In the genomic region with DNA sequence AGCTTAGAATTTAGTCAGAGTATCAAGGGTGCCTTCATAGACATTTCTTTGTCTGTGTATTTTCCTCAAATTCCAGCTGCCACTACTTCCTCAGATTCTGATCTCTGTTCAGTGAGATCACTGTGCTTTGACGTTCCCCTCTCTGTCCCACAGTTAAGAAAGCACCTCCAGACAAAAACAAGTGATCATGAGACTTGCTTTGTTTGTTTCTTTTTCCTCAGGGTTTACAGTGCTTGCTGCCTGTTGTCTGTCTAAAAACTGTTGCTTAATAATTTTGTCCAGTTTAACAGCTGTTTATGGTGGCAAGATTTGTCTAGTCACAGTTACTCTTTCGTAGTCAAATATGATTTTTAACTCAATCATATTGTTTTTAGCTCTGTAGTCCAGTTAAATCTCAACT, we compare ENCODE assay signal across 17 cellular contexts. TPM values are rescaled to one million over a fixed set of nuclear protein-coding genes. Genes with fewer than 3 reads are reported as not detected.
A peak's percentile ranks its signal among the peaks of the same experiment; 100 is the strongest.
DNase-seq lines count a peak whose midpoint lies in the region; ATAC-seq and TF ChIP-seq lines count a peak whose summit lies in the region.
"Had no signal": no experiment of that assay in that cellular context is flagged by ENCODE, and none has a peak within 500 bp of the region (broad histone marks: within the 10 kb centered on the region; RNA-seq: fewer than 3 reads in every experiment).

No MANE protein-coding gene starts in this region.

- H3K4me3 ChIP-seq in astrocyte of the spinal cord (ENCODE audit: low read depth, low read length): no peak overlapping the region
- H3K4me3 ChIP-seq in CD8-positive, alpha-beta memory T cell (ENCODE audit: low read length): no peak overlapping the region
- H3K4me3 ChIP-seq: esophagus squamous epithelium had no signal

- no peak overlapping the region for H2BK20ac ChIP-seq in H9 (ENCODE audit: low read depth, low read length, poor library complexity, severe bottlenecking)

- no peak overlapping the region for H3K14ac ChIP-seq in H9 (ENCODE audit: insufficient read depth, low read length)

- no peak for ATAC-seq in left ventricle myocardium superior
- ATAC-seq in GM18867 (IDR thresholded peaks at IDR 0.05; ENCODE audit: unreplicated experiment): no peak
- ATAC-seq: activated CD8-positive, alpha-beta T cell treated with anti-CD3 and anti-CD28 coated beads for 36 hours had no signal

- no peak overlapping the region for H3K18ac ChIP-seq in H9 (ENCODE audit: insufficient read length, low read depth, low read length)

- no peak overlapping the region for H2BK5ac ChIP-seq in H9 (ENCODE audit: insufficient read length, low read length)

- no peaks in the 10 kb centered on the region for H3K4me1 ChIP-seq in H9 (ENCODE audit: insufficient read depth, low read length)
- H3K4me1 ChIP-seq in CD8-positive, alpha-beta memory T cell (ENCODE audit: insufficient read depth, low read length): peaks cover 5% of the 10 kb centered on the region
- H3K4me1 ChIP-seq: esophagus squamous epithelium had no signal

- H2BK12ac ChIP-seq in H9 (ENCODE audit: insufficient read length, low read depth, low read length): no peak overlapping the region

- H2AK5ac ChIP-seq in H9 (ENCODE audit: insufficient read length, low read length): no peak overlapping the region

- H3K4me1 Mint-ChIP-seq in H9 (peaks cover 14 to 22% of the 10 kb centered on the region in 2 experiments), glutamatergic neuron (ENCODE audit: low read depth, unreplicated experiment) (peaks cover 44% of the 10 kb centered on the region)
- H3K4me1 Mint-ChIP-seq in CD8-positive, alpha-beta memory T cell: peaks cover 29 to 62% (median 61%) of the 10 kb centered on the region in 3 donors

- no peak overlapping the region for H3K9ac ChIP-seq in H9 (ENCODE audit: extremely low read depth, insufficient read length, low read length)

- no peaks in the 10 kb centered on the region for H3K79me1 ChIP-seq in H9 (ENCODE audit: insufficient read depth, low read depth, low read length, poor library complexity, severe bottlenecking)

- H3K36me3 Mint-ChIP-seq in H9 (ENCODE audit: insufficient read depth in 1 of 3, low read depth in 3 of 3) (peaks cover 11 to 20% (median 15%) of the 10 kb centered on the region in 3 experiments; a peak in 6 of 7 replicates), glutamatergic neuron (ENCODE audit: unreplicated experiment) (no peaks in the 10 kb centered on the region)
- peaks cover 9 to 24% (median 19%) of the 10 kb centered on the region in 3 donors for H3K36me3 Mint-ChIP-seq in CD8-positive, alpha-beta memory T cell

- H3K9me3 ChIP-seq in H9 (ENCODE audit: control insufficient read depth, low read depth, low read length): no peaks in the 10 kb centered on the region
- no peaks in the 10 kb centered on the region for H3K9me3 ChIP-seq in CD8-positive, alpha-beta memory T cell (ENCODE audit: low read length)
- H3K9me3 ChIP-seq: esophagus squamous epithelium had no signal

- no peak overlapping the region for H4K8ac ChIP-seq in H9 (replicated peaks; ENCODE audit: insufficient read length, low read depth, low read length)

- no peaks in the 10 kb centered on the region for H3K27me3 ChIP-seq in H9 (ENCODE audit: insufficient read depth, low read length)
- no peaks in the 10 kb centered on the region for H3K27me3 ChIP-seq in CD8-positive, alpha-beta memory T cell (ENCODE audit: insufficient read depth, low read length, poor library complexity, severe bottlenecking)
- H3K27me3 ChIP-seq: esophagus squamous epithelium had no signal

- H2AFZ ChIP-seq in H9 (ENCODE audit: low read length): no peak overlapping the region

- no peak overlapping the region for H3T11ph ChIP-seq in H9 (ENCODE audit: low read length)

- no peak overlapping the region for H3K56ac ChIP-seq in H9 (ENCODE audit: insufficient read length, low read depth, low read length)

- WGBS in H9 (ENCODE audit: extremely low coverage, insufficient read length, low lambda C conversion rate): no CpG with 5 or more reads among the region's 2 CpGs

- H3K4me2 ChIP-seq in H9 (ENCODE audit: insufficient read depth, insufficient read length, low read length): no peak overlapping the region

- H2BK120ac ChIP-seq in H9 (ENCODE audit: low read depth, low read length, poor library complexity, severe bottlenecking): no peak overlapping the region

- in situ Hi-C loops in astrocyte of the spinal cord (cut with HindIII; ENCODE audit: low sequenced_read_pairs): no loop called here

- H3K23me2 ChIP-seq in H9 (ENCODE audit: insufficient read length, low read depth, low read length, poor library complexity, severe bottlenecking): no peaks in the 10 kb centered on the region

- H3K36me3 ChIP-seq in CD8-positive, alpha-beta memory T cell (ENCODE audit: insufficient read depth, low read length): no peaks in the 10 kb centered on the region

- H3K23ac ChIP-seq in H9 (ENCODE audit: insufficient read length, low read depth, low read length): no peak overlapping the region

- no peak for DNase-seq in H9
- peak; percentile 33 for DNase-seq in astrocyte of the spinal cord (ENCODE audit: low read depth, low spot score)
- DNase-seq in glutamatergic neuron: no peak
- peak; percentile 62 for DNase-seq in renal cortical epithelial cell (ENCODE audit: low read depth)
- no peak for DNase-seq in CD8-positive, alpha-beta memory T cell
- DNase-seq in DMS 273 (lab: John Stamatoyannopoulos, UW; ENCODE audit: unreplicated experiment): no peak
- DNase-seq in left ventricle myocardium superior: no peak
- DNase-seq: activated CD8-positive, alpha-beta T cell treated with anti-CD3 and anti-CD28 coated beads for 36 hours; activated gamma-delta T cell treated with Interleukin-2 at 50 U/mL for 16 hours; esophagus squamous epithelium; GDM1; naive B cell; NCI-H2171; SIG-M5 had no signal

- H3K27ac Mint-ChIP-seq in H9 (peak overlapping the region; percentile 23 to 73 (median 29); a peak in 4 of 7 replicates), glutamatergic neuron (ENCODE audit: unreplicated experiment) (peak overlapping the region; percentile 90)
- H3K27ac Mint-ChIP-seq in CD8-positive, alpha-beta memory T cell: peak overlapping the region in 2 of 8 donors; percentile 3 to 17
- H3K27ac Mint-ChIP-seq: activated CD8-positive, alpha-beta T cell treated with anti-CD3 and anti-CD28 coated beads for 36 hours had no signal

- no peak overlapping the region for H3K27ac ChIP-seq in H9 (ENCODE audit: insufficient read length, low read depth, low read length)
- H3K27ac ChIP-seq in CD8-positive, alpha-beta memory T cell (ENCODE audit: low read depth, low read length): no peak overlapping the region
- H3K27ac ChIP-seq: C4-2B, esophagus squamous epithelium, HL-60 had no signal

- H3K4me3 Mint-ChIP-seq in H9 (no peak overlapping the region), glutamatergic neuron (ENCODE audit: unreplicated experiment) (peak overlapping the region; percentile 45)
- no peak overlapping the region for H3K4me3 Mint-ChIP-seq in CD8-positive, alpha-beta memory T cell
- H3K4me3 Mint-ChIP-seq: activated CD8-positive, alpha-beta T cell treated with anti-CD3 and anti-CD28 coated beads for 36 hours; naive B cell had no signal

- no peak overlapping the region for H3K4ac ChIP-seq in H9 (ENCODE audit: low read depth, low read length)

- intact Hi-C loops in left ventricle myocardium superior (cut with micrococcal nuclease): no loop called here

- no peak overlapping the region for H2BK15ac ChIP-seq in H9 (ENCODE audit: low read depth, low read length)

- TF ChIP-seq CTCF in H9 (conservative IDR thresholded peaks at IDR 0.05) (no peak), astrocyte of the spinal cord (IDR thresholded peaks at IDR 0.05; ENCODE audit: low read depth, low read length) (no peak), glutamatergic neuron (IDR thresholded peaks at IDR 0.05; ENCODE audit: partially characterized antibody, unreplicated experiment) (no peak)

- POLR2A ChIA-PET in CD8-positive, alpha-beta memory T cell (lab: Charles Lee): no interaction called here

- H4K5ac ChIP-seq in H9 (ENCODE audit: insufficient read length, low read depth, low read length): no peak overlapping the region

- H3K27me3 Mint-ChIP-seq in H9 (ENCODE audit: low read depth): no peaks in the 10 kb centered on the region
- H3K27me3 Mint-ChIP-seq in glutamatergic neuron (ENCODE audit: unreplicated experiment): no peaks in the 10 kb centered on the region
- H3K27me3 Mint-ChIP-seq in CD8-positive, alpha-beta memory T cell: no peaks in the 10 kb centered on the region
- H3K27me3 Mint-ChIP-seq: activated CD8-positive, alpha-beta T cell treated with anti-CD3 and anti-CD28 coated beads for 36 hours; naive B cell had no signal

- peaks cover 3% of the 10 kb centered on the region for H3K79me2 ChIP-seq in H9 (ENCODE audit: insufficient read depth, low read length)

- no peaks in the 10 kb centered on the region; a peak in 1 of 5 replicates for H3K9me3 Mint-ChIP-seq in H9
- H3K9me3 Mint-ChIP-seq in glutamatergic neuron (ENCODE audit: unreplicated experiment): peaks cover 2% of the 10 kb centered on the region
- no peaks in the 10 kb centered on the region for H3K9me3 Mint-ChIP-seq in CD8-positive, alpha-beta memory T cell

- H4K91ac ChIP-seq in H9 (ENCODE audit: insufficient read length, low read depth, low read length): no peak overlapping the region

- CTCF ChIA-PET in CD8-positive, alpha-beta memory T cell (lab: Charles Lee): no interaction called here

- H4K20me1 ChIP-seq in H9 (ENCODE audit: control insufficient read depth, insufficient read depth, insufficient read length): no peaks in the 10 kb centered on the region

RNA-seq across cellular contexts. Expression of a gene that starts 29.1 kb away (rescaled TPM):
- total RNA-seq in H9 (2021) (19.5 and 20.6 TPM in 2 replicates), glutamatergic neuron (ENCODE audit: unreplicated experiment) (32.8 TPM), renal cortical epithelial cell (47.0 and 56.4 TPM in 2 replicates), left ventricle myocardium superior (13.8 TPM)
- total RNA-seq in CD8-positive, alpha-beta memory T cell: 10 to 100 TPM; 15.7 to 20.0 TPM
- polyA plus RNA-seq in CD8-positive, alpha-beta memory T cell: 10.2 TPM

Comparison
In these comparisons a context has a peak if more than half of its experiments do, and no peak if none do; other contexts are left out.
1. DNase-seq: peak in astrocyte of the spinal cord (single experiment) and renal cortical epithelial cell (single experiment); none in H9 (single experiment), glutamatergic neuron (single experiment), CD8-positive, alpha-beta memory T cell (0 of 5), DMS 273 (single experiment) and left ventricle myocardium superior (single experiment).